Comparison of ENCODE assay signal across 17 cellular contexts in the genomic region with DNA sequence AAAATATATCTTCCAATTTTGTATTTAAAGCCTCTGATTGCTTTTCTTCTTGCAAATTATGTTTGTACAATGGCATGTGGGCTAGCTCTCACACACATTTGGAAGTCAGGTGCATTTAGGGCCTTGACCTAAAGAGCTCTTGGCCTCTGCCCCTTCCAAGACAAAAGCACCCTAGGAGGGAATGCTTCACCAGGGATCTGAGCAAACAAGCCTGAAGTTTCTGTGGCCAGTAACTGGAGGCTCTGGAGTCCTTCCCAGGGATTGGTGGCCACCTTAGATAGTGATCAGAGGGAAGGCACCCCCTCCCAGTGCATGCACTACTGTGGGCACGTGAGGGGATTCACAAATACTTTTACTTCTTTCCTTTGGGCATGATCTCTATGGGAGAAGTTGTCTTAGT.
DNase-seq lines count a peak whose midpoint lies in the region; ATAC-seq and TF ChIP-seq lines count a peak whose summit lies in the region.
"Had no signal": no experiment of that assay in that cellular context is flagged by ENCODE, and none has a peak within 500 bp of the region (broad histone marks: within the 10 kb centered on the region; RNA-seq: fewer than 3 reads in every experiment).

No MANE protein-coding gene starts in this region.

- H3K27me3 ChIP-seq in GM23338 (ENCODE audit: insufficient read depth) (no peaks in the 10 kb centered on the region), iPS DF 6.9 (ENCODE audit: control insufficient read depth, insufficient read depth, low read length) (no peaks in the 10 kb centered on the region), MG63 (no peaks in the 10 kb centered on the region)
- H3K27me3 ChIP-seq: BLaER1 treated with 17β-estradiol and CSF1 and Interleukin-3, amounts not matched to agents 10 nM and 100 nM had no signal

- peak; percentile 72 for ATAC-seq in GM23338
- ATAC-seq in WTC11 = peak; percentile 73
- ATAC-seq: CD8-positive, alpha-beta T cell; HepG2 had no signal

- H3F3A ChIP-seq in GM23338 (replicated peaks; ENCODE audit: low read depth) = no peaks in the 10 kb centered on the region

- H3K9me2 ChIP-seq in GM23338 (ENCODE audit: insufficient read depth) = no peaks in the 10 kb centered on the region

- H3K4me2 ChIP-seq in GM23338 = no peak overlapping the region
- H3K4me2 ChIP-seq: BLaER1 treated with 17β-estradiol and CSF1 and Interleukin-3, amounts not matched to agents 10 nM and 100 nM had no signal

- POLR2A ChIA-PET in WTC11 (lab: Charles Lee) = no interaction called here

- no peaks in the 10 kb centered on the region for H3K79me2 ChIP-seq in GM23338 (replicated peaks; ENCODE audit: insufficient read depth)

- no peaks in the 10 kb centered on the region for H3K4me1 ChIP-seq in GM23338 (ENCODE audit: insufficient read depth)
- no peaks in the 10 kb centered on the region for H3K4me1 ChIP-seq in iPS DF 6.9 (ENCODE audit: control insufficient read depth, insufficient read depth, low read length)
- H3K4me1 ChIP-seq: BLaER1 treated with 17β-estradiol and CSF1 and Interleukin-3, amounts not matched to agents 10 nM and 100 nM; HAP-1 had no signal

- H3K4me3 ChIP-seq in GM23338 (no peak overlapping the region), iPS DF 6.9 (ENCODE audit: low read length) (no peak overlapping the region), MG63 (no peak overlapping the region)
- H3K4me3 ChIP-seq: BLaER1 treated with 17β-estradiol and CSF1 and Interleukin-3, amounts not matched to agents 10 nM and 100 nM; HAP-1 had no signal

- no peak overlapping the region for H2AFZ ChIP-seq in GM23338

- H3K9me3 ChIP-seq in iPS DF 6.9 (ENCODE audit: control insufficient read depth, insufficient read depth, low read length) (no peaks in the 10 kb centered on the region), MG63 (no peaks in the 10 kb centered on the region)
- H3K9me3 ChIP-seq: HAP-1 had no signal

- H3K4me3 Mint-ChIP-seq in GM23338 = no peak overlapping the region
- no peak overlapping the region for H3K4me3 Mint-ChIP-seq in WTC11
- H3K4me3 Mint-ChIP-seq: B cell; CD8-positive, alpha-beta T cell had no signal

- no CpG with 5 or more reads among the region's 1 CpG for WGBS in iPS DF 6.9 (ENCODE audit: insufficient coverage, insufficient read length)

- no peak for TF ChIP-seq CTCF in GM23338 (conservative IDR thresholded peaks at IDR 0.05; ENCODE audit: low read depth in 2 of 2)
- no peak for TF ChIP-seq CTCF in WTC11 (IDR thresholded peaks at IDR 0.05)

- H3K36me3 ChIP-seq in GM23338 (ENCODE audit: insufficient read depth) (no peaks in the 10 kb centered on the region), iPS DF 6.9 (ENCODE audit: control insufficient read depth, insufficient read depth, low read length) (no peaks in the 10 kb centered on the region), MG63 (no peaks in the 10 kb centered on the region)
- H3K36me3 ChIP-seq: BLaER1 treated with 17β-estradiol and CSF1 and Interleukin-3, amounts not matched to agents 10 nM and 100 nM; HAP-1 had no signal

- H3K27ac Mint-ChIP-seq in GM23338 = no peak overlapping the region
- no peak overlapping the region for H3K27ac Mint-ChIP-seq in WTC11
- H3K27ac Mint-ChIP-seq: B cell; CD8-positive, alpha-beta T cell had no signal

- DNase-seq in GM23338 (ENCODE audit: low spot score) (peak; percentile 4), WTC11 (ENCODE audit: low spot score) (no peak), iPS DF 6.9 (ENCODE audit: low read depth, low spot score) (peak; percentile 7), MG63 (no peak), activated gamma-delta T cell (lab: John Stamatoyannopoulos, UW) (no peak), amygdala (lab: John Stamatoyannopoulos, UW) (no peak)
- DNase-seq: CD8-positive, alpha-beta T cell; DMS 273 treated with DMSO at 0.1 percent for 48 hours; DMS53; DND-41; GDM1; GOT3 had no signal

- no peaks in the 10 kb centered on the region for H4K20me1 ChIP-seq in GM23338 (replicated peaks; ENCODE audit: insufficient read depth)
- H4K20me1 ChIP-seq: BLaER1 treated with 17β-estradiol and CSF1 and Interleukin-3, amounts not matched to agents 10 nM and 100 nM had no signal

- H3K9me3 Mint-ChIP-seq in GM23338 (no peaks in the 10 kb centered on the region), WTC11 (peaks cover 10% of the 10 kb centered on the region; the same call in 1 of the 2 replicates)
- H3K9me3 Mint-ChIP-seq: CD8-positive, alpha-beta T cell; IgD-negative memory B cell had no signal

- no peak overlapping the region for H3K27ac ChIP-seq in GM23338 (ENCODE audit: low read depth)
- no peak overlapping the region for H3K27ac ChIP-seq in iPS DF 6.9 (ENCODE audit: low read length)
- H3K27ac ChIP-seq: BLaER1 treated with 17β-estradiol and CSF1 and Interleukin-3, amounts not matched to agents 10 nM and 100 nM had no signal

- no peaks in the 10 kb centered on the region for H3K27me3 Mint-ChIP-seq in GM23338 (ENCODE audit: insufficient read depth, low read depth, poor library complexity)
- H3K27me3 Mint-ChIP-seq in WTC11 (ENCODE audit: low read depth) = no peaks in the 10 kb centered on the region; the same call in 1 of the 2 replicates
- H3K27me3 Mint-ChIP-seq: B cell had no signal

- peaks cover 6% of the 10 kb centered on the region; the same call in 2 of the 3 replicates for H3K4me1 Mint-ChIP-seq in GM23338
- H3K4me1 Mint-ChIP-seq in WTC11 = peaks cover 11% of the 10 kb centered on the region

- CTCF ChIA-PET in WTC11 (lab: Charles Lee) = no interaction called here

- H3K36me3 Mint-ChIP-seq in GM23338 (ENCODE audit: low read depth) (no peaks in the 10 kb centered on the region), WTC11 (no peaks in the 10 kb centered on the region)
- H3K36me3 Mint-ChIP-seq: CD8-positive, alpha-beta T cell had no signal

TF ChIP-seq in WTC11, 78 proteins besides CTCF, POLR2A, EP300 and RAD21:
- no peak for TF ChIP-seq TP53 (CRISPR knock-in tag; IDR thresholded peaks at IDR 0.05)
- no peak for TF ChIP-seq EMX1 (CRISPR knock-in tag; IDR thresholded peaks at IDR 0.05)
- no peak for TF ChIP-seq ZNF121 (CRISPR knock-in tag; IDR thresholded peaks at IDR 0.05)
- no peak for TF ChIP-seq PREB (CRISPR knock-in tag; IDR thresholded peaks at IDR 0.05; ENCODE audit: borderline replicate concordance)
- 0 out of 2 replicates have a peak, but pooled peaks have one; percentile 19 for TF ChIP-seq ZNF423 (CRISPR knock-in tag; IDR thresholded peaks at IDR 0.05)
- no peak for TF ChIP-seq ERG (CRISPR knock-in tag; IDR thresholded peaks at IDR 0.05)
- TF ChIP-seq ELF4 (CRISPR knock-in tag; IDR thresholded peaks at IDR 0.05; ENCODE audit: low read depth) = no peak
- no peak for TF ChIP-seq CREB1 (CRISPR knock-in tag; IDR thresholded peaks at IDR 0.05)

Comparison
In these comparisons a context has a peak if more than half of its experiments do, and no peak if none do; other contexts are left out.
1. DNase-seq: peak in GM23338 (single experiment) and iPS DF 6.9 (single experiment); none in WTC11 (single experiment), MG63 (single experiment), activated gamma-delta T cell (single experiment) and amygdala (0 of 56).